In genomic region chr17:82297804-82298537, GRCh38 we compare ENCODE assay signal across 8 cellular contexts. TPM values are rescaled to one million over a fixed set of nuclear protein-coding genes. Genes with fewer than 3 reads are reported as not detected.
DNase-seq lines count a peak whose midpoint lies in the region; ATAC-seq and TF ChIP-seq lines count a peak whose summit lies in the region.

No MANE protein-coding gene starts in this region.

- peak; percentile 94 for DNase-seq in DND-41
- DNase-seq in GM23248 = peak; percentile 97
- DNase-seq in NCI-H1092 treated with DMSO at 0.1 percent for 48 hours (lab: John Stamatoyannopoulos, UW) = peak; percentile 50
- peak; percentile 92 for DNase-seq in activated CD4-positive, alpha-beta T cell treated with anti-CD3 and anti-CD28 coated beads for 1 hour
- peak; percentile 81 to 96 for DNase-seq in central memory CD8-positive, alpha-beta T cell (ENCODE audit: low spot score in 2 of 2)
- DNase-seq in left lobe of liver (ENCODE audit: low spot score) = peak; percentile 85
- DNase-seq in stimulated activated CD4-positive, alpha-beta T cell treated with anti-CD3 and anti-CD28 coated beads, Interleukin-4, amount 100 ng/mL, for 24 hours = peak; percentile 95
- no peak for DNase-seq in NCI-H1694 (lab: John Stamatoyannopoulos, UW)

- peak overlapping the region; percentile 99 for H3K27ac ChIP-seq in DND-41 (ENCODE audit: low read length)
- peak overlapping the region; percentile 84 for H3K27ac ChIP-seq in GM23248

- H3K27ac Mint-ChIP-seq in central memory CD8-positive, alpha-beta T cell (ENCODE audit: low read depth) = peak overlapping the region; percentile 99

- no peaks in the 10 kb centered on the region for H3K27me3 Mint-ChIP-seq in central memory CD8-positive, alpha-beta T cell

- H3K36me3 Mint-ChIP-seq in central memory CD8-positive, alpha-beta T cell (ENCODE audit: insufficient read depth) = peaks cover 32% of the 10 kb centered on the region

- peak overlapping the region; percentile 66 for H2AFZ ChIP-seq in DND-41 (ENCODE audit: low read depth, low read length)
- peak overlapping the region; percentile 72 for H2AFZ ChIP-seq in GM23248

- peaks cover 66% of the 10 kb centered on the region for H3K4me1 Mint-ChIP-seq in central memory CD8-positive, alpha-beta T cell

- no peaks in the 10 kb centered on the region for H3K9me3 Mint-ChIP-seq in central memory CD8-positive, alpha-beta T cell

- no peak for TF ChIP-seq CTCF in DND-41 (IDR thresholded peaks at IDR 0.05; ENCODE audit: borderline replicate concordance, extremely low read depth, low read length, poor library complexity, severe bottlenecking)

- WGBS in GM23248 (ENCODE audit: low coverage in 1 of 2, low lambda C conversion rate in 2 of 2, missing lambda C conversion rate in 2 of 2), 2 experiments = 1% methylated on average over 31 to 36 of the region's 36 CpGs

- no peaks in the 10 kb centered on the region for H3K9me2 ChIP-seq in GM23248 (ENCODE audit: insufficient read depth)

- peaks cover 33% of the 10 kb centered on the region for H3F3A ChIP-seq in GM23248 (ENCODE audit: insufficient read depth)

- H3K9ac ChIP-seq in DND-41 (ENCODE audit: low read depth, low read length) (peak overlapping the region; percentile 76), GM23248 (peak overlapping the region; percentile 86)

- H3K79me2 ChIP-seq in DND-41 (ENCODE audit: insufficient read depth, low read length) (peaks cover 8% of the 10 kb centered on the region), GM23248 (ENCODE audit: insufficient read depth) (no peaks in the 10 kb centered on the region)

- no peaks in the 10 kb centered on the region for H3K36me3 ChIP-seq in DND-41 (ENCODE audit: insufficient read depth, low read length)
- no peaks in the 10 kb centered on the region for H3K36me3 ChIP-seq in GM23248 (ENCODE audit: low read depth)

- H3K4me2 ChIP-seq in DND-41 (ENCODE audit: insufficient read depth, low read length) = peak overlapping the region; percentile 88
- H3K4me2 ChIP-seq in GM23248 (ENCODE audit: unreplicated experiment) = peak overlapping the region; percentile 84

- H3K9me3 ChIP-seq in DND-41 (ENCODE audit: insufficient read depth, low read length, severe bottlenecking) (no peaks in the 10 kb centered on the region), GM23248 (ENCODE audit: low read depth) (no peaks in the 10 kb centered on the region)

- H3K27me3 ChIP-seq in DND-41 (ENCODE audit: insufficient read depth, low read length, poor library complexity) = no peaks in the 10 kb centered on the region
- H3K27me3 ChIP-seq in GM23248 (replicated peaks; ENCODE audit: insufficient read depth) = no peaks in the 10 kb centered on the region

- H3K4me3 Mint-ChIP-seq in central memory CD8-positive, alpha-beta T cell = peak overlapping the region; percentile 90

- ATAC-seq in DND-41 (ENCODE audit: insufficient read depth, low read depth) = peak; percentile 55
- peak; percentile 82 for ATAC-seq in central memory CD8-positive, alpha-beta T cell (replicated peaks; ENCODE audit: extremely low read depth, poor library complexity, severe bottlenecking)
- peak; percentile 72 for ATAC-seq in left lobe of liver

- H3K4me3 ChIP-seq in DND-41 (ENCODE audit: low read depth in 1 of 2, low read length in 2 of 2) (peak overlapping the region; percentile 16 to 62; a peak in 3 of 4 replicates), GM23248 (peak overlapping the region; percentile 71)

- in situ Hi-C loops in GM23248 (cut with MboI) = no loop called here

- H4K20me1 ChIP-seq in DND-41 (ENCODE audit: insufficient read depth, low read length) (no peaks in the 10 kb centered on the region), GM23248 (ENCODE audit: insufficient read depth) (no peaks in the 10 kb centered on the region)

- H3K4me1 ChIP-seq in DND-41 (ENCODE audit: insufficient read depth, low read length) = peaks cover 90% of the 10 kb centered on the region
- peaks cover 17% of the 10 kb centered on the region for H3K4me1 ChIP-seq in GM23248 (ENCODE audit: insufficient read depth)

RNA-seq across cellular contexts. Expression of gene CD7, which starts 19.4 kb away (rescaled TPM):
- 0.22 TPM in 1 of 2 replicates, not detected in the other for total RNA-seq in GM23248 (2014; rRNA removed; shearing (Covaris generic))
- polyA plus RNA-seq in GM23248 (2016; fragmentation: Nextera tagmentation; extraction: Ambion mirVana) = 0.23 TPM in 1 of 2 replicates, not detected in the other
- 1.4 TPM for total RNA-seq in left lobe of liver

RNA-seq across cellular contexts. Expression of gene CSNK1D, which starts 24.5 kb away (rescaled TPM):
- total RNA-seq in GM23248 (2014; rRNA removed; shearing (Covaris generic)) = 24.5 and 35.1 TPM in 2 replicates
- 102 and 114 TPM in 2 replicates for polyA plus RNA-seq in GM23248 (2016; fragmentation: Nextera tagmentation; extraction: Ambion mirVana)
- total RNA-seq in left lobe of liver = 49.6 TPM

RNA-seq across cellular contexts. Expression of gene SECTM1, which starts 35.6 kb away (rescaled TPM):
- 1.4 and 3.0 TPM in 2 replicates for total RNA-seq in GM23248 (2014; rRNA removed; shearing (Covaris generic))
- polyA plus RNA-seq in GM23248 (2016; fragmentation: Nextera tagmentation; extraction: Ambion mirVana) = 1.4 TPM in 2 replicates
- total RNA-seq in left lobe of liver = 3.0 TPM
